13 cellular contexts compared by ENCODE assay signal in genomic region chr1:197782719-197783328, GRCh38. TPM values are rescaled to one million over a fixed set of nuclear protein-coding genes. Genes with fewer than 3 reads are reported as not detected.
DNase-seq lines count a peak whose midpoint lies in the region; ATAC-seq and TF ChIP-seq lines count a peak whose summit lies in the region.
"Had no signal": no experiment of that assay in that cellular context is flagged by ENCODE, and none has a peak within 500 bp of the region (broad histone marks: within the 10 kb centered on the region; RNA-seq: fewer than 3 reads in every experiment).

No MANE protein-coding gene starts in this region.

- peaks cover 9% of the 10 kb centered on the region for H3K9me3 Mint-ChIP-seq in mesothelial cell of epicardium
- peaks cover 3% of the 10 kb centered on the region for H3K9me3 Mint-ChIP-seq in activated CD4-positive, alpha-beta T cell treated with anti-CD3 and anti-CD28 coated beads, Interleukin-2, amount 10 ng/mL, durations not matched to agents 24 days and 14 days
- H3K9me3 Mint-ChIP-seq: nephron had no signal

- H3K4me3 ChIP-seq in Loucy (ENCODE audit: low read length, poor library complexity, severe bottlenecking) (no peak overlapping the region), mammary epithelial cell (replicated peaks in 1 of 3; ENCODE audit: insufficient read depth in 1 of 3, low read depth in 2 of 3, low read length in 3 of 3) (no peak overlapping the region)

- intact Hi-C loops in mammary epithelial cell (cut with micrococcal nuclease): no loop called here
- intact Hi-C loops in activated CD4-positive, alpha-beta T cell treated with anti-CD3 and anti-CD28 coated beads, Interleukin-2, amount 10 ng/mL, durations not matched to agents 24 days and 14 days (cut with micrococcal nuclease): no loop called here

- H3K9ac ChIP-seq in Loucy (ENCODE audit: low read depth, low read length, poor library complexity, severe bottlenecking): no peak overlapping the region
- H3K9ac ChIP-seq in mammary epithelial cell (ENCODE audit: insufficient read depth, low read length): no peak overlapping the region

- no peaks in the 10 kb centered on the region for H3K9me2 ChIP-seq in Loucy (replicated peaks; ENCODE audit: low read depth, low read length)
- H3K9me2 ChIP-seq: SK-N-SH had no signal

- no peak overlapping the region for H3K4me3 Mint-ChIP-seq in mesothelial cell of epicardium
- H3K4me3 Mint-ChIP-seq in activated CD4-positive, alpha-beta T cell treated with anti-CD3 and anti-CD28 coated beads, Interleukin-2, amount 10 ng/mL, durations not matched to agents 24 days and 14 days: no peak overlapping the region
- H3K4me3 Mint-ChIP-seq: activated CD8-positive, alpha-beta T cell treated with anti-CD3 and anti-CD28 coated beads for 36 hours; nephron had no signal

- H3K36me3 Mint-ChIP-seq in mesothelial cell of epicardium: peaks cover 4% of the 10 kb centered on the region
- no peaks in the 10 kb centered on the region for H3K36me3 Mint-ChIP-seq in activated CD4-positive, alpha-beta T cell treated with anti-CD3 and anti-CD28 coated beads, Interleukin-2, amount 10 ng/mL, durations not matched to agents 24 days and 14 days (ENCODE audit: low read depth)

- CTCF ChIA-PET in mammary epithelial cell (lab: Charles Lee; ENCODE audit: low non-redundant PET): no interaction called here

- H3F3A ChIP-seq in Loucy (ENCODE audit: low read depth): no peaks in the 10 kb centered on the region

- dilution Hi-C loops in mammary epithelial cell (cut with HindIII; ENCODE audit: low sequenced_read_pairs): no loop called here

- H3K27me3 ChIP-seq in Loucy (ENCODE audit: insufficient read depth, low read length, poor library complexity, severe bottlenecking) (no peaks in the 10 kb centered on the region), mammary epithelial cell (ENCODE audit: insufficient read depth, low read length) (no peaks in the 10 kb centered on the region)

- H3K4me2 ChIP-seq in Loucy (ENCODE audit: low read depth, low read length, poor library complexity, severe bottlenecking): no peak overlapping the region
- no peak overlapping the region for H3K4me2 ChIP-seq in mammary epithelial cell (ENCODE audit: insufficient read depth, low read depth, low read length)
- H3K4me2 ChIP-seq: SK-N-SH had no signal

- H3K4me1 Mint-ChIP-seq in mesothelial cell of epicardium: peaks cover 26% of the 10 kb centered on the region
- peaks cover 17% of the 10 kb centered on the region for H3K4me1 Mint-ChIP-seq in activated CD4-positive, alpha-beta T cell treated with anti-CD3 and anti-CD28 coated beads, Interleukin-2, amount 10 ng/mL, durations not matched to agents 24 days and 14 days
- H3K4me1 Mint-ChIP-seq: nephron had no signal

- DNase-seq in mammary epithelial cell (no peak), mesothelial cell of epicardium (ENCODE audit: low spot score in 2 of 2, unreplicated experiment in 2 of 2) (no peak), NCI-H2107 treated with DMSO at 0.1 percent for 48 hours (lab: John Stamatoyannopoulos, UW; ENCODE audit: unreplicated experiment) (no peak), NCI-H2171 treated with DMSO at 0.1 percent for 48 hours (lab: John Stamatoyannopoulos, UW) (no peak)
- no peak for DNase-seq in activated CD4-positive, alpha-beta T cell treated with anti-CD3 and anti-CD28 coated beads, Interleukin-2, amount 10 ng/mL, durations not matched to agents 24 days and 14 days
- DNase-seq: activated CD8-positive, alpha-beta T cell treated with anti-CD3 and anti-CD28 coated beads for 36 hours; MM.1S; SK-N-SH; stimulated activated CD4-positive, alpha-beta T cell treated with anti-CD3 and anti-CD28 coated beads, Interleukin-1b, Interleukin-23, amount 100 ng/mL, for 48 hours had no signal

- peak overlapping the region; percentile 81 for H3K27ac ChIP-seq in 22Rv1
- H3K27ac ChIP-seq in mammary epithelial cell (ENCODE audit: insufficient read depth, low read depth, low read length): peak overlapping the region; percentile 13

- 97% methylated on average over 3 of the region's 3 CpGs for WGBS in mammary epithelial cell (ENCODE audit: low coverage, missing lambda C conversion rate)

- no peaks in the 10 kb centered on the region for H3K79me2 ChIP-seq in Loucy (ENCODE audit: insufficient read depth, low read length)
- no peaks in the 10 kb centered on the region for H3K79me2 ChIP-seq in mammary epithelial cell (ENCODE audit: insufficient read depth, low read length)

- TF ChIP-seq CTCF in 22Rv1 (IDR thresholded peaks at IDR 0.05) (no peak), Loucy (conservative IDR thresholded peaks at IDR 0.05; ENCODE audit: low read length) (no peak), mammary epithelial cell (conservative IDR thresholded peaks at IDR 0.05 in 1 of 2, IDR thresholded peaks at IDR 0.05 in 1 of 2; ENCODE audit: extremely low read depth in 1 of 2, insufficient read depth in 1 of 2, low read depth in 1 of 2, low read length in 2 of 2) (no peak), mesothelial cell of epicardium (IDR thresholded peaks at IDR 0.05; ENCODE audit: unreplicated experiment) (no peak)

- ATAC-seq in GM18909 (IDR thresholded peaks at IDR 0.05; ENCODE audit: poor library complexity, unreplicated experiment): no peak
- ATAC-seq: activated CD8-positive, alpha-beta T cell treated with anti-CD3 and anti-CD28 coated beads for 36 hours had no signal

- H3K9me3 ChIP-seq in Loucy (ENCODE audit: insufficient read depth, low read depth, low read length) (peaks cover 5% of the 10 kb centered on the region; the same call in 1 of the 2 replicates), mammary epithelial cell (replicated peaks; ENCODE audit: insufficient read depth, low read length) (no peaks in the 10 kb centered on the region)
- H3K9me3 ChIP-seq: SK-N-SH had no signal

- H3K27ac Mint-ChIP-seq in mesothelial cell of epicardium: peak overlapping the region; percentile 93
- H3K27ac Mint-ChIP-seq in activated CD4-positive, alpha-beta T cell treated with anti-CD3 and anti-CD28 coated beads, Interleukin-2, amount 10 ng/mL, durations not matched to agents 24 days and 14 days: no peak overlapping the region
- H3K27ac Mint-ChIP-seq: activated CD8-positive, alpha-beta T cell treated with anti-CD3 and anti-CD28 coated beads for 36 hours had no signal

- no peaks in the 10 kb centered on the region for H3K27me3 Mint-ChIP-seq in mesothelial cell of epicardium (ENCODE audit: low read depth)
- H3K27me3 Mint-ChIP-seq in activated CD4-positive, alpha-beta T cell treated with anti-CD3 and anti-CD28 coated beads, Interleukin-2, amount 10 ng/mL, durations not matched to agents 24 days and 14 days: no peaks in the 10 kb centered on the region
- H3K27me3 Mint-ChIP-seq: activated CD8-positive, alpha-beta T cell treated with anti-CD3 and anti-CD28 coated beads for 36 hours had no signal

- in situ Hi-C loops in mammary epithelial cell (cut with MboI; ENCODE audit: low sequenced_read_pairs in 2 of 2): no loop called here

- H3K36me3 ChIP-seq in Loucy (ENCODE audit: insufficient read depth, low read length) (no peaks in the 10 kb centered on the region), mammary epithelial cell (ENCODE audit: insufficient read depth, low read length) (no peaks in the 10 kb centered on the region)

- H2AFZ ChIP-seq in Loucy (ENCODE audit: low read length): peak overlapping the region; percentile 7; the same call in 1 of the 2 replicates
- no peak overlapping the region for H2AFZ ChIP-seq in mammary epithelial cell (ENCODE audit: low read depth, low read length)

- H4K20me1 ChIP-seq in Loucy (ENCODE audit: insufficient read depth, low read length, poor library complexity, severe bottlenecking) (no peaks in the 10 kb centered on the region), mammary epithelial cell (ENCODE audit: insufficient read depth, low read length) (no peaks in the 10 kb centered on the region)

- BruUV-seq in mammary epithelial cell (replicated peaks; lab: Mats Ljungman, UMichigan): no TSS peak

- H3K4me1 ChIP-seq in Loucy (ENCODE audit: insufficient read depth, low read length, poor library complexity, severe bottlenecking) (peaks cover 17% of the 10 kb centered on the region), mammary epithelial cell (ENCODE audit: insufficient read depth, low read length) (peaks cover 45% of the 10 kb centered on the region)

RNA-seq across cellular contexts. Expression of gene DENND1B, which starts 7.5 kb away (rescaled TPM):
- total RNA-seq in mammary epithelial cell: 10 to 100 TPM; 12.5 to 31.7 TPM
- 2.8 TPM for polyA plus RNA-seq in mammary epithelial cell
- 7.1 TPM for polyA minus RNA-seq in mammary epithelial cell
- 23.1 to 27.9 TPM (median 27.9 TPM) in 3 replicates for total RNA-seq in mesothelial cell of epicardium
- 15.0 and 16.8 TPM in 2 replicates for total RNA-seq in activated CD4-positive, alpha-beta T cell treated with anti-CD3 and anti-CD28 coated beads, Interleukin-2, amount 10 ng/mL, durations not matched to agents 24 days and 14 days
